ENCODE assay signal across 8 cellular contexts in the genomic region with DNA sequence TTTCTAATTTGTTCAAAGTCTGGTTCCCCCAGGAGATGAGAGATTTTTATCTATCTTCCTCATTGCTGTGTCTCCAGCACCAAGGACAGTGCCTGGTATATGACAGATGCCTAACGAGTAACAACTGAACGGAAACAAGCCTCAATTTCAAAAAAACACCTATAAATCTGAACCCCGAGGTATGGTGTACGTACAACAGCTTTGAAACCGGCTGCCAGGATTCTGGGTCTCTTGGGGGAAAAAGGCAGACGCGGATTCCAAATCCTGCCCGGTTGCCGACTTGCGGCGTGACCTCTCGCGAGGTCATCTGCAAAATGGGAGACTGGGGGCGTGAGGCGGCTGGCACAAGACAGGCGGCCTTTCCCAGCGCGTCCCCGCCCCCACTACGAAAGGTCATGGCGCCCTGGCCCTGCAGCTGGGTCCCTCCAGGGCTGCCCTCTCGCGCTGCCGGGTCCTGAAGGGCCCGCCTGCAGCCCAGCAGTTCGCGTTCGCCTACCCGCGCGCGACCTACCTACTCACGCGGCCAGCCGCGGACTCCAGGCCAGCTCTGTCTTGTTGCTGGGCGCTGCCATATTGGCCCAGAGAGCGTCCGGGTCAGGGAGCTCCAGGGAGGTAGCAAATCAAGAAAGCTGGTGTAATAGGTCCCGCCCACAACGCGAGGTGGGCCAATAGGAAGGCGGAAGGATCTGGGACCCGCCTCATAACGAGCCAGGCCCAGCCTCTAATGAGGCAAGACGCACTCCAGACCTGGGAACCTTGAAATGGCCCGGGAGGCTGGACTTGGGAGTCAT. TPM values are rescaled to one million over a fixed set of nuclear protein-coding genes. Genes with fewer than 3 reads are reported as not detected.
DNase-seq lines count a peak whose midpoint lies in the region; ATAC-seq and TF ChIP-seq lines count a peak whose summit lies in the region.

A gene with protein sequence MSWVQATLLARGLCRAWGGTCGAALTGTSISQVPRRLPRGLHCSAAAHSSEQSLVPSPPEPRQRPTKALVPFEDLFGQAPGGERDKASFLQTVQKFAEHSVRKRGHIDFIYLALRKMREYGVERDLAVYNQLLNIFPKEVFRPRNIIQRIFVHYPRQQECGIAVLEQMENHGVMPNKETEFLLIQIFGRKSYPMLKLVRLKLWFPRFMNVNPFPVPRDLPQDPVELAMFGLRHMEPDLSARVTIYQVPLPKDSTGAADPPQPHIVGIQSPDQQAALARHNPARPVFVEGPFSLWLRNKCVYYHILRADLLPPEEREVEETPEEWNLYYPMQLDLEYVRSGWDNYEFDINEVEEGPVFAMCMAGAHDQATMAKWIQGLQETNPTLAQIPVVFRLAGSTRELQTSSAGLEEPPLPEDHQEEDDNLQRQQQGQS (minus strand): TSS at position 584 of the 791 bp plus-strand sequence. CDS start 9,964 bp downstream, outside the sequence.

- H3K27me3 Mint-ChIP-seq in natural killer cell treated with Interleukin-12 subunit alpha and Interleukin-12 subunit beta and Interleukin-15 and Interleukin-18, amount 100 ng/mL, for 72 hours: no peaks in the 10 kb centered on the region

- DNase-seq in EL (peak; percentile 100), H7 (peak; percentile 97), M059J (ENCODE audit: low read depth) (peak; percentile 99), SHP77 (lab: John Stamatoyannopoulos, UW) (peak; percentile 97), fibroblast of pulmonary artery (ENCODE audit: low read depth) (peak; percentile 99)
- peak; percentile 88 for DNase-seq in activated effector memory CD4-positive, alpha-beta T cell treated with Interleukin-2 at 50 U/mL for 16 hours
- DNase-seq in natural killer cell treated with Interleukin-12 subunit alpha and Interleukin-12 subunit beta and Interleukin-15 and Interleukin-18, amount 100 ng/mL, for 72 hours (ENCODE audit: low spot score): peak; percentile 96
- peak; percentile 94 for DNase-seq in stimulated activated naive CD8-positive, alpha-beta T cell treated with anti-CD3 and anti-CD28 coated beads, Interleukin-15, Interleukin-2, amounts not matched to agents 100 U/mL and 50 U/mL, for 24 hours

- no peaks in the 10 kb centered on the region for H3K36me3 ChIP-seq in H7 (replicated peaks; ENCODE audit: control insufficient read depth, insufficient read depth, low read length)

- H3K27me3 ChIP-seq in H7 (ENCODE audit: control insufficient read depth, insufficient read depth, low read length): no peaks in the 10 kb centered on the region

- H3K4me3 ChIP-seq in H7 (ENCODE audit: insufficient read depth, low read depth, low read length): peak within 1 kb of the TSS; percentile 80
- peak within 1 kb of the TSS; percentile 81 for H3K4me3 ChIP-seq in fibroblast of pulmonary artery (replicated peaks; ENCODE audit: low read depth, low read length)

- H3K4me3 Mint-ChIP-seq in natural killer cell treated with Interleukin-12 subunit alpha and Interleukin-12 subunit beta and Interleukin-15 and Interleukin-18, amount 100 ng/mL, for 72 hours: peak within 1 kb of the TSS; percentile 98

- no peaks in the 10 kb centered on the region for H3K9me3 Mint-ChIP-seq in natural killer cell treated with Interleukin-12 subunit alpha and Interleukin-12 subunit beta and Interleukin-15 and Interleukin-18, amount 100 ng/mL, for 72 hours

- peak within 1 kb of the TSS; percentile 88 to 94 for H3K27ac Mint-ChIP-seq in natural killer cell treated with Interleukin-12 subunit alpha and Interleukin-12 subunit beta and Interleukin-15 and Interleukin-18, amount 100 ng/mL, for 72 hours

- TF ChIP-seq CTCF in fibroblast of pulmonary artery (IDR thresholded peaks at IDR 0.05; ENCODE audit: low read length, missing control alignments): no peak

- H3K4me1 Mint-ChIP-seq in natural killer cell treated with Interleukin-12 subunit alpha and Interleukin-12 subunit beta and Interleukin-15 and Interleukin-18, amount 100 ng/mL, for 72 hours (ENCODE audit: low read depth in 2 of 2): peaks cover 19 to 21% of the 10 kb centered on the region in 2 donors

- peak; percentile 98 to 99 for ATAC-seq in natural killer cell treated with Interleukin-12 subunit alpha and Interleukin-12 subunit beta and Interleukin-15 and Interleukin-18, amount 100 ng/mL, for 72 hours
- peak; percentile 96 for ATAC-seq in stimulated activated naive CD8-positive, alpha-beta T cell treated with anti-CD3 and anti-CD28 coated beads, Interleukin-15, Interleukin-2, amounts not matched to agents 100 U/mL and 50 U/mL, for 24 hours

- no peaks in the 10 kb centered on the region for H3K36me3 Mint-ChIP-seq in natural killer cell treated with Interleukin-12 subunit alpha and Interleukin-12 subunit beta and Interleukin-15 and Interleukin-18, amount 100 ng/mL, for 72 hours

RNA-seq across cellular contexts. Expression of the gene that starts here (rescaled TPM):
- 72.4 and 77.5 TPM in 2 replicates for total RNA-seq in H7 (2014; rRNA removed; shearing (Covaris generic))
- total RNA-seq in M059J (2014; rRNA removed; shearing (Covaris generic)): 29.5 and 43.3 TPM in 2 replicates
- total RNA-seq in natural killer cell treated with Interleukin-12 subunit alpha and Interleukin-12 subunit beta and Interleukin-15 and Interleukin-18, amount 100 ng/mL, for 72 hours: 10 to 100 TPM; 27.0 to 37.3 TPM

Comparison
In these comparisons a context has a peak if more than half of its experiments do, and no peak if none do; other contexts are left out.
1. Peak in every context shown above with its lines: DNase-seq, ATAC-seq and H3K4me3 ChIP-seq.